In the genomic region with DNA sequence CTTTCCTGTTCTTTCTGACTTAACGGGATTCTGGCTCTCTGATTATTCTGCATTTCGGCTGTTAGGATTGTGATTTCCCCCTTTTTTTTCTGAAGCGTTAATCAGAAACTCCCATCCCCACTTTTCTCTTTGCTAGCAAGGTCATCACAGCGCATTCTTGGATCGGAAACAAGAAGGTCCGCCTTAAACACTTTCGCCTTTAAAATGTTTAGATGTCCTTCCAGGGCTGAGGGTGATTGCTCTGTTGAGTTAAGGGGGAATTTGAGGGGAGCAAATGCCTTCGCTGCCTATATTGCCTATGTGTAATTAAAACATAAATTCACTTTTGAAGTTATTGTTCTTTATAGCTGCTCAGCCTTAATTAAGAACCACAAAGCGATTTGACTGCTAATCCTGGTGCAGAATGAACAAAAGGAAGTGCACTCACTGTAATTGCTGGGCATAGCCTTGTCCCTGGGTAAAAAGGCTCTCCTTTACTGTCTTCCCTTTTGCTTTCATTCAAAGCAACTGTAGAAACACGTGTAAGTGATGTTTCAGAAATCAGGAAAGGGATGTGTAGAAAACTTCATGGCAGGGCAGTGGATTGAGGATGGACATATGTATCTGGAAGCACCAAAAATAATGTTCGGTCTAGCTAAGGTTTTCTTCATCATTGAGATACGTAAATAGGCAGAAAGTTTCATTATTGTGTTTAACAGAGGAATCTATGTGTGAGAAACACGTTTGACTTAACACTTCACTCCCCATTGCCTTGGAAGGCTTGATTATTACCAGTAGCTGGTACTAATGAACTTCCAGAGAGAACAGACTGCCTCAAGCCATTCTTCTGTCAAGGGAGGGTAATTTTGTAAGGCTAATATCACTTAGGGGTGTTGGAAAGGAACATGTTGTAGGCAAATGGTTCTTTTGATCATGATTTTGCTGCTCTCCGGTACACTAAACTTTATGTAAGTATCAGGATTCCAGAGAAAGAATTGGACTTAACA, we compare ENCODE assay signal across 8 cellular contexts. TPM values are rescaled to one million over a fixed set of nuclear protein-coding genes. Genes with fewer than 3 reads are reported as not detected.
DNase-seq lines count a peak whose midpoint lies in the region; ATAC-seq and TF ChIP-seq lines count a peak whose summit lies in the region.

No MANE protein-coding gene starts in this region.

- H2AFZ ChIP-seq in mesenchymal stem cell (ENCODE audit: low read depth, low read length) = no peak overlapping the region

- peaks cover 0 to 3% of the 10 kb centered on the region in 2 donors for H3K36me3 Mint-ChIP-seq in CD14-positive monocyte

- H3K4ac ChIP-seq in mesenchymal stem cell (ENCODE audit: low read depth in 1 of 2, low read length in 2 of 2) = peak overlapping the region in 1 of 2 experiments; percentile 11

- H3K23ac ChIP-seq in mesenchymal stem cell (ENCODE audit: low read length in 2 of 2) = no peak overlapping the region

- peaks cover 1% of the 10 kb centered on the region for H3K79me1 ChIP-seq in mesenchymal stem cell (replicated peaks; ENCODE audit: low read length, poor library complexity, severe bottlenecking)

- H3K4me2 ChIP-seq in mesenchymal stem cell (ENCODE audit: low read length, poor library complexity, severe bottlenecking) = peak overlapping the region; percentile 61

- H3K4me3 Mint-ChIP-seq in CD14-positive monocyte = peak overlapping the region; percentile 82 to 90

- no peak for DNase-seq in CD14-positive monocyte (ENCODE audit: low spot score)
- peak; percentile 54 for DNase-seq in KBM-7
- peak; percentile 39 for DNase-seq in astrocyte of the spinal cord (ENCODE audit: low read depth, low spot score)
- peak; percentile 45 for DNase-seq in mesenchymal stem cell
- no peak for DNase-seq in AG08396 (ENCODE audit: low spot score)

- TF ChIP-seq CTCF in CD14-positive monocyte (IDR thresholded peaks at IDR 0.05) = no peak
- TF ChIP-seq CTCF in astrocyte of the spinal cord (IDR thresholded peaks at IDR 0.05; ENCODE audit: low read depth, low read length) = no peak

- H3K9me3 ChIP-seq in mesenchymal stem cell (ENCODE audit: control insufficient read depth, low read length) = no peaks in the 10 kb centered on the region

- H4K8ac ChIP-seq in mesenchymal stem cell (ENCODE audit: low read length) = no peak overlapping the region

- no peak overlapping the region for H2AK5ac ChIP-seq in mesenchymal stem cell (ENCODE audit: low read length, severe bottlenecking)

- H3K36me3 ChIP-seq in mesenchymal stem cell (ENCODE audit: control insufficient read depth in 1 of 2, insufficient read depth in 2 of 2, low read depth in 1 of 2, low read length in 2 of 2) = peaks cover 0 to 52% of the 10 kb centered on the region in 2 experiments

- intact Hi-C loops in CD14-positive monocyte (cut with micrococcal nuclease) = no loop called here

- H3K4me3 ChIP-seq in astrocyte of the spinal cord (ENCODE audit: low read depth, low read length) = peak overlapping the region; percentile 90
- H3K4me3 ChIP-seq in mesenchymal stem cell (ENCODE audit: insufficient read depth in 1 of 2, low read depth in 1 of 2, low read length in 2 of 2) = peak overlapping the region; percentile 82 to 86

- H3K27me3 ChIP-seq in mesenchymal stem cell (ENCODE audit: control insufficient read depth in 1 of 2, insufficient read depth in 1 of 2, low read length in 2 of 2) = no peaks in the 10 kb centered on the region

- peak overlapping the region in 1 of 2 experiments; percentile 97 for H3K18ac ChIP-seq in mesenchymal stem cell (ENCODE audit: low read depth in 1 of 2, low read length in 2 of 2)

- peak overlapping the region; percentile 71 for H3K27ac ChIP-seq in mesenchymal stem cell (ENCODE audit: low read length, poor library complexity, severe bottlenecking)

- no peak overlapping the region for H2BK5ac ChIP-seq in mesenchymal stem cell (ENCODE audit: low read depth, low read length, poor library complexity, severe bottlenecking)

- H2BK12ac ChIP-seq in mesenchymal stem cell (ENCODE audit: low read length in 2 of 2) = no peak overlapping the region

- peak overlapping the region in 2 of 7 donors; percentile 2 to 45 for H3K27ac Mint-ChIP-seq in CD14-positive monocyte

- H3K9ac ChIP-seq in mesenchymal stem cell (ENCODE audit: low read length) = peak overlapping the region; percentile 98

- peaks cover 3% of the 10 kb centered on the region for H3K4me1 ChIP-seq in mesenchymal stem cell (ENCODE audit: control insufficient read depth, insufficient read depth, low read depth, low read length)

- no peak overlapping the region for H4K91ac ChIP-seq in mesenchymal stem cell (ENCODE audit: low read length)

- peaks cover 22% of the 10 kb centered on the region for H3K4me1 Mint-ChIP-seq in CD14-positive monocyte

- in situ Hi-C loops in KBM-7 (cut with MboI; ENCODE audit: low pct_unique_long_range_greater_than_20kb, low sequenced_read_pairs) = no loop called here
- in situ Hi-C loops in astrocyte of the spinal cord (cut with HindIII; ENCODE audit: low sequenced_read_pairs) = no loop called here

- peaks cover 32 to 65% (median 49%) of the 10 kb centered on the region in 3 donors for H3K27me3 Mint-ChIP-seq in CD14-positive monocyte (ENCODE audit: low read depth in 3 of 3)

- WGBS in mesenchymal stem cell = 15% methylated on average over 12 of the region's 14 CpGs

- H2BK120ac ChIP-seq in mesenchymal stem cell (ENCODE audit: low read depth, low read length) = no peak overlapping the region

- ATAC-seq in GM18868 (IDR thresholded peaks at IDR 0.05; ENCODE audit: unreplicated experiment) (no peak), GM21619 (IDR thresholded peaks at IDR 0.05; ENCODE audit: unreplicated experiment) (no peak), HG03457 (IDR thresholded peaks at IDR 0.05; ENCODE audit: unreplicated experiment) (no peak)

- no peak overlapping the region for H2BK15ac ChIP-seq in mesenchymal stem cell (ENCODE audit: low read depth, poor library complexity, severe bottlenecking)

- H3K9me3 Mint-ChIP-seq in CD14-positive monocyte = peaks cover 0 to 6% (median 3%) of the 10 kb centered on the region in 7 donors

- H3K14ac ChIP-seq in mesenchymal stem cell (ENCODE audit: low read length in 2 of 2) = no peak overlapping the region

RNA-seq across cellular contexts. Expression of gene LAMC1, which starts 1.4 kb away (rescaled TPM):
- under 1 TPM; 0.34 to 0.95 TPM for polyA plus RNA-seq in CD14-positive monocyte
- polyA plus RNA-seq in mesenchymal stem cell (2013, experiment 1 of 2) = 334 TPM
- polyA plus RNA-seq in mesenchymal stem cell (2013, experiment 2 of 2) = 324 TPM

Comparison
In these comparisons a context has a peak if more than half of its experiments do, and no peak if none do; other contexts are left out.
1. DNase-seq: peak in KBM-7 (single experiment), astrocyte of the spinal cord (single experiment) and mesenchymal stem cell (single experiment); none in CD14-positive monocyte (single experiment) and AG08396 (single experiment).